ENCODE assay signal across 8 cellular contexts in the genomic region with DNA sequence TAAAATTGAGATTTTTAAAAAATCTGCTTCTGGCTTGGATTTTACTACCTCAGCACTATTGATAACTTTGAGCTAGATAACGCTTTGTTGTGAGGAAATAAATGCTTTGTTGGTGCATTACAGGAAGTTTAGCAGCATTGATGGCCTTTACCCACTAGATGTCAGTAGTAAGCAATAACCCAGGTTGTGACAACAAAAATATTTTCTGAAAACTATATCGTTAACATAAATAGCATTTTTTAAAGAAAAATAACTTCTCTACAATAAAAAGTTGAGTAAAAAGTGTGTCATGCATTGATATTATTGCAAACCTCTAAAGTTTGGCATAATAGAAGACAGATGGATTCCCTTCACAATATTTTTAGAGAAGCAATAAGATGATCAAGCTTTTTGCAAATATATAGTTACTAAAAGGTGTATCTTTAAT.
DNase-seq lines count a peak whose midpoint lies in the region; ATAC-seq, FAIRE-seq and TF ChIP-seq lines count a peak whose summit lies in the region.

No MANE protein-coding gene starts in this region.

- TF ChIP-seq RAD21 in K562 (CRISPR knock-in tag; conservative IDR thresholded peaks at IDR 0.05 in 1 of 2, IDR thresholded peaks at IDR 0.05 in 1 of 2): peak in 1 of 2 experiments; percentile 57; a peak in 3 of 4 replicates

- H3K27me3 ChIP-seq in K562 (ENCODE audit: control insufficient read depth in 2 of 2, insufficient read depth in 2 of 2, low read length in 2 of 2): no peaks in the 10 kb centered on the region

- POLR2A ChIA-PET in K562 (lab: Yijun Ruan, JAX): no interaction called here

- BruUV-seq in K562 (replicated peaks; lab: Mats Ljungman, UMichigan): no TSS peak

- peaks cover 14% of the 10 kb centered on the region for H3K27me3 Mint-ChIP-seq in mesothelial cell of epicardium (ENCODE audit: low read depth)
- peaks cover 4% of the 10 kb centered on the region for H3K27me3 Mint-ChIP-seq in activated T-cell treated with anti-CD3 and anti-CD28 coated beads, Interleukin-2, amount 50 U/mL, for 24 hours

- H2AFZ ChIP-seq in K562 (ENCODE audit: low read depth, low read length): no peak overlapping the region

- peak; percentile 71 for FAIRE-seq in K562 (lab: Jason Lieb, UNC)

- WGBS in K562 (ENCODE audit: insufficient coverage, low coverage, missing lambda C conversion rate): 3% methylated on average over 2 of the region's 2 CpGs

- H3K4me1 ChIP-seq in K562 (replicated peaks in 1 of 2; ENCODE audit: control insufficient read depth in 2 of 2, insufficient read depth in 2 of 2, low read length in 2 of 2): no peaks in the 10 kb centered on the region

- H3K4me3 Mint-ChIP-seq in mesothelial cell of epicardium: no peak overlapping the region
- H3K4me3 Mint-ChIP-seq in activated T-cell treated with anti-CD3 and anti-CD28 coated beads, Interleukin-2, amount 50 U/mL, for 24 hours: no peak overlapping the region

- H3K36me3 ChIP-seq in K562 (ENCODE audit: control insufficient read depth, insufficient read depth, low read length): no peaks in the 10 kb centered on the region

- no peak overlapping the region for H3K27ac Mint-ChIP-seq in mesothelial cell of epicardium
- H3K27ac Mint-ChIP-seq in activated T-cell treated with anti-CD3 and anti-CD28 coated beads, Interleukin-2, amount 50 U/mL, for 24 hours: no peak overlapping the region

- in situ Hi-C loops in K562 (cut with MboI): no loop called here

- H3K79me2 ChIP-seq in K562 (ENCODE audit: control insufficient read depth, insufficient read depth, low read length): no peaks in the 10 kb centered on the region

- CTCF ChIA-PET in K562 (lab: Yijun Ruan, JAX; ENCODE audit: low intra/inter-chr PET ratio): interaction anchor here (0.8 kb wide), 1 partner anchor 743 kb away, joined by 4 read pairs; no protein-coding TSS in a partner anchor

- peaks cover 4% of the 10 kb centered on the region for H3K4me1 Mint-ChIP-seq in mesothelial cell of epicardium
- H3K4me1 Mint-ChIP-seq in activated T-cell treated with anti-CD3 and anti-CD28 coated beads, Interleukin-2, amount 50 U/mL, for 24 hours (ENCODE audit: low read depth): no peaks in the 10 kb centered on the region

- intact Hi-C loops in K562 (cut with micrococcal nuclease): no loop called here

- DNase-seq in COLO829 (ENCODE audit: low spot score): peak; percentile 24
- peak; percentile 36 for DNase-seq in Jurkat, Clone E6-1 (ENCODE audit: low read depth, low spot score)
- DNase-seq in K562 (ENCODE audit: extremely low read depth in 1 of 4, low spot score in 3 of 4): peak in 3 of 4 experiments; percentile 8 to 18 (median 9)
- DNase-seq in mesothelial cell of epicardium (ENCODE audit: low spot score in 2 of 2, unreplicated experiment in 2 of 2): no peak
- no peak for DNase-seq in NCI-H128 (lab: John Stamatoyannopoulos, UW; ENCODE audit: unreplicated experiment)
- DNase-seq in activated T-cell treated with anti-CD3 and anti-CD28 coated beads, Interleukin-2, amount 50 U/mL, for 24 hours: no peak
- no peak for DNase-seq in MV-4-11 (lab: John Stamatoyannopoulos, UW)
- no peak for DNase-seq in stimulated activated naive CD4-positive, alpha-beta T cell treated with Interleukin-2 at 50 U/mL for 16 hours (lab: John Stamatoyannopoulos, UW)

- peak in 2 of 3 experiments; percentile 44 to 62; a peak in 3 of 6 replicates for TF ChIP-seq CTCF in K562 (IDR thresholded peaks at IDR 0.05 in 2 of 3, conservative IDR thresholded peaks at IDR 0.05 in 1 of 3; ENCODE audit: insufficient read depth in 2 of 3, low read depth in 1 of 3, low read length in 3 of 3)
- TF ChIP-seq CTCF in mesothelial cell of epicardium (IDR thresholded peaks at IDR 0.05; ENCODE audit: unreplicated experiment): peak; percentile 58

- no peaks in the 10 kb centered on the region for H3K36me3 Mint-ChIP-seq in mesothelial cell of epicardium
- H3K36me3 Mint-ChIP-seq in activated T-cell treated with anti-CD3 and anti-CD28 coated beads, Interleukin-2, amount 50 U/mL, for 24 hours (ENCODE audit: low read depth): no peaks in the 10 kb centered on the region

- H3K4me3 ChIP-seq in Jurkat, Clone E6-1 (ENCODE audit: low read length): no peak overlapping the region
- no peak overlapping the region for H3K4me3 ChIP-seq in K562

- ATAC-seq in K562: no peak

- TF ChIP-seq POLR2A in K562 (conservative IDR thresholded peaks at IDR 0.05): no peak

- H3K9me1 ChIP-seq in K562 (ENCODE audit: control insufficient read depth, insufficient read depth, low read length): no peaks in the 10 kb centered on the region

- H3K27ac ChIP-seq in K562 (ENCODE audit: extremely low read depth, low read depth, low read length): no peak overlapping the region

- no peaks in the 10 kb centered on the region for H3K9me3 ChIP-seq in K562 (replicated peaks; ENCODE audit: control insufficient read depth, insufficient read depth, low read depth, low read length)

- TF ChIP-seq EP300 in K562 (IDR thresholded peaks at IDR 0.05; ENCODE audit: low read length): no peak

- no peaks in the 10 kb centered on the region for H3K9me3 Mint-ChIP-seq in mesothelial cell of epicardium
- no peaks in the 10 kb centered on the region for H3K9me3 Mint-ChIP-seq in activated T-cell treated with anti-CD3 and anti-CD28 coated beads, Interleukin-2, amount 50 U/mL, for 24 hours

- H3K9ac ChIP-seq in K562 (ENCODE audit: insufficient read depth in 1 of 2, low read depth in 2 of 2, low read length in 2 of 2): no peak overlapping the region

- no peaks in the 10 kb centered on the region for H4K20me1 ChIP-seq in K562 (replicated peaks; ENCODE audit: control insufficient read depth, insufficient read depth, low read length)

- H3K4me2 ChIP-seq in K562 (ENCODE audit: insufficient read depth, low read length): no peak overlapping the region

TF ChIP-seq in K562, 482 proteins besides CTCF, POLR2A, EP300 and RAD21 (continues in another document):
- TF ChIP-seq, protein P1, sequence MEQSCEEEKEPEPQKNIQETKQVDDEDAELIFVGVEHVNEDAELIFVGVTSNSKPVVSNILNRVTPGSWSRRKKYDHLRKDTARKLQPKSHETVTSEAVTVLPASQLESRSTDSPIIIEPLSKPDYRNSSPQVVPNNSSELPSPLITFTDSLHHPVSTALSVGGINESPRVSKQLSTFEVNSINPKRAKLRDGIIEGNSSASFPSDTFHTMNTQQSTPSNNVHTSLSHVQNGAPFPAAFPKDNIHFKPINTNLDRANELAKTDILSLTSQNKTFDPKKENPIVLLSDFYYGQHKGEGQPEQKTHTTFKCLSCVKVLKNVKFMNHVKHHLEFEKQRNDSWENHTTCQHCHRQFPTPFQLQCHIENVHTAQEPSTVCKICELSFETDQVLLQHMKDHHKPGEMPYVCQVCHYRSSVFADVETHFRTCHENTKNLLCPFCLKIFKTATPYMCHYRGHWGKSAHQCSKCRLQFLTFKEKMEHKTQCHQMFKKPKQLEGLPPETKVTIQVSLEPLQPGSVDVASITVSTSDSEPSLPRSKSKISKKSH (CRISPR knock-in tag; IDR thresholded peaks at IDR 0.05): no peak
- TF ChIP-seq, protein P2, sequence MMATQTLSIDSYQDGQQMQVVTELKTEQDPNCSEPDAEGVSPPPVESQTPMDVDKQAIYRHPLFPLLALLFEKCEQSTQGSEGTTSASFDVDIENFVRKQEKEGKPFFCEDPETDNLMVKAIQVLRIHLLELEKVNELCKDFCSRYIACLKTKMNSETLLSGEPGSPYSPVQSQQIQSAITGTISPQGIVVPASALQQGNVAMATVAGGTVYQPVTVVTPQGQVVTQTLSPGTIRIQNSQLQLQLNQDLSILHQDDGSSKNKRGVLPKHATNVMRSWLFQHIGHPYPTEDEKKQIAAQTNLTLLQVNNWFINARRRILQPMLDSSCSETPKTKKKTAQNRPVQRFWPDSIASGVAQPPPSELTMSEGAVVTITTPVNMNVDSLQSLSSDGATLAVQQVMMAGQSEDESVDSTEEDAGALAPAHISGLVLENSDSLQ (IDR thresholded peaks at IDR 0.05): no peak
- TF ChIP-seq SAFB2 (IDR thresholded peaks at IDR 0.05; ENCODE audit: borderline replicate concordance, low read depth, low read length, severe bottlenecking) (no peak), ZNF79 (CRISPR knock-in tag; IDR thresholded peaks at IDR 0.05; ENCODE audit: low read depth) (no peak), ZBED1 (IDR thresholded peaks at IDR 0.05) (no peak), NUFIP1 (IDR thresholded peaks at IDR 0.05; ENCODE audit: partially characterized antibody) (no peak), KLF6 (CRISPR knock-in tag; IDR thresholded peaks at IDR 0.05; ENCODE audit: borderline replicate concordance) (no peak), MAFF (IDR thresholded peaks at IDR 0.05; ENCODE audit: low read length) (peak; percentile 40; the same call in 1 of the 2 replicates), IFI16 (CRISPR knock-in tag; IDR thresholded peaks at IDR 0.05) (no peak), ZZZ3 (IDR thresholded peaks at IDR 0.05) (no peak), HDAC8 (tag; IDR thresholded peaks at IDR 0.05) (no peak), KDM5B (IDR thresholded peaks at IDR 0.05; ENCODE audit: insufficient replicate concordance, low read depth, low read length) (no peak)
- TF ChIP-seq, protein P3, sequence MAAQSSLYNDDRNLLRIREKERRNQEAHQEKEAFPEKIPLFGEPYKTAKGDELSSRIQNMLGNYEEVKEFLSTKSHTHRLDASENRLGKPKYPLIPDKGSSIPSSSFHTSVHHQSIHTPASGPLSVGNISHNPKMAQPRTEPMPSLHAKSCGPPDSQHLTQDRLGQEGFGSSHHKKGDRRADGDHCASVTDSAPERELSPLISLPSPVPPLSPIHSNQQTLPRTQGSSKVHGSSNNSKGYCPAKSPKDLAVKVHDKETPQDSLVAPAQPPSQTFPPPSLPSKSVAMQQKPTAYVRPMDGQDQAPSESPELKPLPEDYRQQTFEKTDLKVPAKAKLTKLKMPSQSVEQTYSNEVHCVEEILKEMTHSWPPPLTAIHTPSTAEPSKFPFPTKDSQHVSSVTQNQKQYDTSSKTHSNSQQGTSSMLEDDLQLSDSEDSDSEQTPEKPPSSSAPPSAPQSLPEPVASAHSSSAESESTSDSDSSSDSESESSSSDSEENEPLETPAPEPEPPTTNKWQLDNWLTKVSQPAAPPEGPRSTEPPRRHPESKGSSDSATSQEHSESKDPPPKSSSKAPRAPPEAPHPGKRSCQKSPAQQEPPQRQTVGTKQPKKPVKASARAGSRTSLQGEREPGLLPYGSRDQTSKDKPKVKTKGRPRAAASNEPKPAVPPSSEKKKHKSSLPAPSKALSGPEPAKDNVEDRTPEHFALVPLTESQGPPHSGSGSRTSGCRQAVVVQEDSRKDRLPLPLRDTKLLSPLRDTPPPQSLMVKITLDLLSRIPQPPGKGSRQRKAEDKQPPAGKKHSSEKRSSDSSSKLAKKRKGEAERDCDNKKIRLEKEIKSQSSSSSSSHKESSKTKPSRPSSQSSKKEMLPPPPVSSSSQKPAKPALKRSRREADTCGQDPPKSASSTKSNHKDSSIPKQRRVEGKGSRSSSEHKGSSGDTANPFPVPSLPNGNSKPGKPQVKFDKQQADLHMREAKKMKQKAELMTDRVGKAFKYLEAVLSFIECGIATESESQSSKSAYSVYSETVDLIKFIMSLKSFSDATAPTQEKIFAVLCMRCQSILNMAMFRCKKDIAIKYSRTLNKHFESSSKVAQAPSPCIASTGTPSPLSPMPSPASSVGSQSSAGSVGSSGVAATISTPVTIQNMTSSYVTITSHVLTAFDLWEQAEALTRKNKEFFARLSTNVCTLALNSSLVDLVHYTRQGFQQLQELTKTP (IDR thresholded peaks at IDR 0.05; ENCODE audit: low read depth in 1 of 2, partially characterized antibody in 2 of 2): no peak

Comparison
In these comparisons a context has a peak if more than half of its experiments do, and no peak if none do; other contexts are left out.
1. DNase-seq: peak in COLO829 (single experiment), Jurkat, Clone E6-1 (single experiment) and K562 (3 of 4); none in mesothelial cell of epicardium (0 of 2), NCI-H128 (single experiment), activated T-cell treated with anti-CD3 and anti-CD28 coated beads, Interleukin-2, amount 50 U/mL, for 24 hours (single experiment), MV-4-11 (single experiment) and stimulated activated naive CD4-positive, alpha-beta T cell treated with Interleukin-2 at 50 U/mL for 16 hours (single experiment).